ENCODE assay signal across 24 cellular contexts in the genomic region with DNA sequence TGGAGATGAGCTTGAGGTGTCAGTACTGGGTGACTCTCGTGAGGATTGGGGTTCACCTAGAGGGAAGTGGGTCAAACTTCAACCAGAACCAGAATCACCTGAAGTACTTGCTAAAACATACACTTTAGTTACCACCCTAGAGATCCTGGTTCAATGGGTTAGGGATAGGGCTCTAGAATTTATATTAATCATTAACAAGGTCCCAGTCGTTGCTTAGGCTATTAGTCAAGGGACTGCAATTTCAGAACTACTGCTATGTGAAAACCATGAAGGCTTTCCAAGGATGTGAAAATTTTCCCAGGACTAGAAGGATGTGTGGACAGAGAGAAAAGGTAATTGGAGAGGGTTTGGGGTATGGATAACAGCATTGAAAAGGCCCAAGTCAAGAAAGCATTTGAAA.
A peak's percentile ranks its signal among the peaks of the same experiment; 100 is the strongest.
DNase-seq lines count a peak whose midpoint lies in the region; ATAC-seq, FAIRE-seq and TF ChIP-seq lines count a peak whose summit lies in the region.
"Had no signal": no experiment of that assay in that cellular context is flagged by ENCODE, and none has a peak within 500 bp of the region (broad histone marks: within the 10 kb centered on the region; RNA-seq: fewer than 3 reads in every experiment).

No MANE protein-coding gene starts in this region.

- TF ChIP-seq EP300 in HepG2 (IDR thresholded peaks at IDR 0.05; ENCODE audit: low read depth in 2 of 2, low read length in 2 of 2) (no peak), HepG2 (CRISPR knock-in tag; IDR thresholded peaks at IDR 0.05; ENCODE audit: borderline replicate concordance) (no peak), esophagus muscularis mucosa (IDR thresholded peaks at IDR 0.05) (no peak)

- no peaks in the 10 kb centered on the region for H3K4me1 ChIP-seq in HepG2 (ENCODE audit: insufficient read depth, low read length)
- no peaks in the 10 kb centered on the region for H3K4me1 ChIP-seq in esophagus muscularis mucosa
- H3K4me1 ChIP-seq: BLaER1 had no signal

- H3K4me3 ChIP-seq in epithelial cell of proximal tubule (ENCODE audit: low read depth, low read length) = no peak overlapping the region
- no peak overlapping the region for H3K4me3 ChIP-seq in HepG2 (replicated peaks in 1 of 3; ENCODE audit: insufficient read depth in 1 of 3, low read depth in 2 of 3, low read length in 3 of 3)
- no peak overlapping the region for H3K4me3 ChIP-seq in esophagus muscularis mucosa
- H3K4me3 ChIP-seq: BLaER1, GM12878, GM23338 had no signal

- no TSS peak for BruUV-seq in HepG2 (replicated peaks; lab: Mats Ljungman, UMichigan)
- BruUV-seq in MCF 10A (replicated peaks; lab: Mats Ljungman, UMichigan) = no TSS peak

- no peaks in the 10 kb centered on the region for H3K9me3 ChIP-seq in HepG2 (ENCODE audit: low read length)
- peaks cover 0 to under 1% (median 0%) of the 10 kb centered on the region in 4 donors for H3K9me3 ChIP-seq in esophagus muscularis mucosa
- H3K9me3 ChIP-seq: BLaER1 had no signal

- no peaks in the 10 kb centered on the region for H3K79me2 ChIP-seq in HepG2 (ENCODE audit: insufficient read depth, low read length)

- H3K4me2 ChIP-seq in HepG2 (ENCODE audit: low read depth, low read length) = no peak overlapping the region
- H3K4me2 ChIP-seq: BLaER1, GM23338 had no signal

- FAIRE-seq in HepG2 (lab: Jason Lieb, UNC) = no peak
- FAIRE-seq: A204.1, GM12878, GM19239 had no signal

- peaks cover 52% of the 10 kb centered on the region for H3K27me3 Mint-ChIP-seq in MCF 10A (ENCODE audit: insufficient read depth, unreplicated experiment)

- CTCF ChIA-PET in HepG2 (lab: Yijun Ruan, JAX; ENCODE audit: low intra/inter-chr PET ratio, low total read pairs) = no interaction called here
- CTCF ChIA-PET in MCF 10A (lab: Yijun Ruan, JAX) = no interaction called here

- no peaks in the 10 kb centered on the region for H3K9me3 Mint-ChIP-seq in MCF 10A (ENCODE audit: unreplicated experiment)
- H3K9me3 Mint-ChIP-seq: CD4-positive, alpha-beta T cell; GM23338; H9 had no signal

- no peaks in the 10 kb centered on the region for H3K36me3 Mint-ChIP-seq in MCF 10A (ENCODE audit: insufficient read depth, unreplicated experiment)
- H3K36me3 Mint-ChIP-seq: CD14-positive monocyte; CD8-positive, alpha-beta memory T cell had no signal

- no peaks in the 10 kb centered on the region for H3K36me3 ChIP-seq in HepG2 (replicated peaks in 1 of 2; ENCODE audit: control insufficient read depth in 1 of 2, insufficient read depth in 2 of 2, low read length in 2 of 2)
- no peaks in the 10 kb centered on the region for H3K36me3 ChIP-seq in esophagus muscularis mucosa
- H3K36me3 ChIP-seq: BLaER1 had no signal

- TF ChIP-seq POLR2A in HepG2 (IDR thresholded peaks at IDR 0.05; ENCODE audit: insufficient read depth in 1 of 2, low read depth in 2 of 2, low read length in 2 of 2) (no peak), esophagus muscularis mucosa (IDR thresholded peaks at IDR 0.05; ENCODE audit: low read depth) (no peak)

- POLR2A ChIA-PET in HepG2 (lab: Yijun Ruan, JAX) (no interaction called here), MCF 10A (lab: Yijun Ruan, JAX) (no interaction called here)

- WGBS in HepG2 (ENCODE audit: low lambda C conversion rate) = 5% methylated on average over 2 of the region's 2 CpGs
- 91% methylated on average over 2 of the region's 2 CpGs for WGBS in esophagus muscularis mucosa

- no peak overlapping the region for H3K27ac ChIP-seq in HepG2 (ENCODE audit: extremely low read length, insufficient read depth, low read length)
- no peak overlapping the region for H3K27ac ChIP-seq in esophagus muscularis mucosa (replicated peaks in 1 of 4)
- H3K27ac ChIP-seq: 22Rv1, BLaER1 had no signal

- H3K27me3 ChIP-seq in HepG2 (ENCODE audit: control insufficient read depth in 1 of 2, insufficient read depth in 2 of 2, low read length in 2 of 2) (no peaks in the 10 kb centered on the region; a peak in 1 of 5 replicates), esophagus muscularis mucosa (no peaks in the 10 kb centered on the region)
- H3K27me3 ChIP-seq: BLaER1 had no signal

- H2AFZ ChIP-seq in HepG2 (ENCODE audit: low read length) = no peak overlapping the region
- H2AFZ ChIP-seq: GM23338 had no signal

- DNase-seq in DMS53 (lab: John Stamatoyannopoulos, UW) = peak; percentile 29
- DNase-seq in DMS53 treated with DMSO at 0.1 percent for 48 hours (lab: John Stamatoyannopoulos, UW; ENCODE audit: unreplicated experiment) = no peak
- peak; percentile 20 for DNase-seq in epithelial cell of proximal tubule (ENCODE audit: low read depth)
- DNase-seq in HepG2 (ENCODE audit: low spot score) = no peak
- no peak for DNase-seq in esophagus muscularis mucosa (ENCODE audit: extremely low spot score)
- DNase-seq in C1 segment of cervical spinal cord (lab: John Stamatoyannopoulos, UW) = no peak
- DNase-seq in MCF 10A (ENCODE audit: unreplicated experiment) = no peak
- DNase-seq in NCI-H774 (lab: John Stamatoyannopoulos, UW) = no peak
- DNase-seq: Calu3; CD4-positive, alpha-beta T cell; CD8-positive, alpha-beta memory T cell; DMS79; EL; GDM1; H9 had no signal

- no peak for TF ChIP-seq CTCF in epithelial cell of proximal tubule (conservative IDR thresholded peaks at IDR 0.05; ENCODE audit: low read depth, low read length)
- no peak for TF ChIP-seq CTCF in HepG2 (CRISPR knock-in tag; IDR thresholded peaks at IDR 0.05)
- no peak for TF ChIP-seq CTCF in esophagus muscularis mucosa (IDR thresholded peaks at IDR 0.05)
- TF ChIP-seq CTCF in MCF 10A (IDR thresholded peaks at IDR 0.05; ENCODE audit: unreplicated experiment) = no peak

- no peak overlapping the region for H3K4me3 Mint-ChIP-seq in MCF 10A (ENCODE audit: unreplicated experiment)
- H3K4me3 Mint-ChIP-seq: B cell; CD14-positive monocyte; CD4-positive, alpha-beta T cell; CD8-positive, alpha-beta memory T cell; GM23338; H9 had no signal

- TF ChIP-seq RAD21 in HepG2 (CRISPR knock-in tag; IDR thresholded peaks at IDR 0.05) = no peak

- H3K4me1 Mint-ChIP-seq in MCF 10A (ENCODE audit: insufficient read depth, unreplicated experiment) = no peaks in the 10 kb centered on the region
- H3K4me1 Mint-ChIP-seq: B cell; CD14-positive monocyte; CD8-positive, alpha-beta memory T cell had no signal

- no peak overlapping the region for H3K9ac ChIP-seq in HepG2 (ENCODE audit: insufficient read depth, low read depth, low read length)
- H3K9ac ChIP-seq: BLaER1 had no signal

- in situ Hi-C loops in HepG2 (cut with HindIII; ENCODE audit: extremely low pct_ligation_motif_present, low pct_unique_long_range_greater_than_20kb) = no loop called here

- intact Hi-C loops in HepG2 (cut with micrococcal nuclease; ENCODE audit: unreplicated experiment) = no loop called here
- intact Hi-C loops in esophagus muscularis mucosa (cut with DNase I) = no loop called here
- intact Hi-C loops in MCF 10A (cut with micrococcal nuclease) = no loop called here

- no peaks in the 10 kb centered on the region for H4K20me1 ChIP-seq in HepG2 (ENCODE audit: insufficient read depth, low read length)
- H4K20me1 ChIP-seq: BLaER1 had no signal

- no peak overlapping the region for H3K27ac Mint-ChIP-seq in MCF 10A (ENCODE audit: low read depth, unreplicated experiment)
- H3K27ac Mint-ChIP-seq: B cell; CD14-positive monocyte; CD4-positive, alpha-beta T cell; CD8-positive, alpha-beta memory T cell; GM23338; H9 had no signal

- ATAC-seq in HepG2 = 0 out of 3 replicates have a peak, but pooled peaks have one; percentile 29
- ATAC-seq: GM12878, GM23338, HCT116 had no signal

TF ChIP-seq in HepG2, 621 proteins besides CTCF, POLR2A, EP300 and RAD21 (continues in another document):
- TF ChIP-seq ZFYVE20 (CRISPR knock-in tag; IDR thresholded peaks at IDR 0.05; ENCODE audit: borderline replicate concordance, low read depth) = no peak
- no peak for TF ChIP-seq ZNF883 (CRISPR knock-in tag; IDR thresholded peaks at IDR 0.05; ENCODE audit: not compliant biosample characterization)
- no peak for TF ChIP-seq KLF11 (CRISPR knock-in tag; IDR thresholded peaks at IDR 0.05)
- TF ChIP-seq PCBP2 (optimal IDR thresholded peaks at IDR 0.05; ENCODE audit: low read depth, low read length, poor library complexity, severe bottlenecking) = no peak

Comparison
In these comparisons a context has a peak if more than half of its experiments do, and no peak if none do; other contexts are left out.
1. DNase-seq: peak in DMS53 (single experiment) and epithelial cell of proximal tubule (single experiment); none in DMS53 treated with DMSO at 0.1 percent for 48 hours (single experiment), HepG2 (single experiment), esophagus muscularis mucosa (single experiment), C1 segment of cervical spinal cord (0 of 14), MCF 10A (single experiment) and NCI-H774 (single experiment).